In the genomic region with DNA sequence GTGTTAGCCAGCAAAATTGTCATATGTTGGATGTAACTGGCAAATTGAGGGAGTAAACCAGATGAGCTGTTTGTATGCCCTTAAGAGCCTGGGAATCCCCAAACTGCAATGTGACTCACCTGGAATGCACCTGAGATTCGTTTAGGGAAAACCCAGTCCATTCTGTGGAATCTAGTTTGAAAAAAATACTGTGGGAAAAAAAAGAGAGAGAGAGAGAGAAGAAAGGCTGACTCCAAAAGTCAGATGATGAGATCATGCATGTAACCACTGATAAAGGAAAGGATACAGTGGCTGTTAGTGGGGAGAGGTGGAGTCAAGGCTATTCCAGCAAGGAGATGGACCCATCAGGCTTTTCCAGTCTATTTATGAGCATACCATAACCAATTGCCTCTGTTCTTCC, we compare ENCODE assay signal across 13 cellular contexts. TPM values are rescaled to one million over a fixed set of nuclear protein-coding genes. Genes with fewer than 3 reads are reported as not detected.
DNase-seq lines count a peak whose midpoint lies in the region; ATAC-seq and TF ChIP-seq lines count a peak whose summit lies in the region.
"Had no signal": no experiment of that assay in that cellular context is flagged by ENCODE, and none has a peak within 500 bp of the region (broad histone marks: within the 10 kb centered on the region; RNA-seq: fewer than 3 reads in every experiment).

No MANE protein-coding gene starts in this region.

- H3K9me3 Mint-ChIP-seq in activated naive CD4-positive, alpha-beta T cell treated with anti-CD3 and anti-CD28 coated beads, Interleukin-2, amount 50 U/mL, for 24 hours, result no peaks in the 10 kb centered on the region
- H3K9me3 Mint-ChIP-seq: CD4-positive, alpha-beta T cell; neural progenitor cell had no signal

- ATAC-seq in Panc1 (peak; percentile 80), HG03280 (IDR thresholded peaks at IDR 0.05; ENCODE audit: unreplicated experiment) (no peak)

- no peak overlapping the region for H2AFZ ChIP-seq in MM.1S (ENCODE audit: low read length)
- H2AFZ ChIP-seq: neural progenitor cell had no signal

- H3K4me3 ChIP-seq in Panc1 (ENCODE audit: low read depth in 2 of 2, low read length in 2 of 2) (no peak overlapping the region), epithelial cell of esophagus (ENCODE audit: low read length) (no peak overlapping the region), MM.1S (ENCODE audit: low read length) (no peak overlapping the region), sigmoid colon (no peak overlapping the region)
- H3K4me3 ChIP-seq: HAP-1, neural progenitor cell had no signal

- H3K27me3 ChIP-seq in Panc1 (ENCODE audit: control insufficient read depth, insufficient read depth, low read length) (no peaks in the 10 kb centered on the region), MM.1S (replicated peaks; ENCODE audit: insufficient read depth, low read length) (no peaks in the 10 kb centered on the region), sigmoid colon (no peaks in the 10 kb centered on the region)
- H3K27me3 ChIP-seq: neural progenitor cell had no signal

- H3K27ac ChIP-seq in Panc1 (ENCODE audit: low read length) (no peak overlapping the region; the same call in 1 of the 2 replicates), MM.1S (ENCODE audit: low read length) (no peak overlapping the region), sigmoid colon (no peak overlapping the region)
- H3K27ac ChIP-seq: HL-60, neural progenitor cell had no signal

- H3K36me3 ChIP-seq in Panc1 (ENCODE audit: control insufficient read depth, insufficient read depth, low read length) (no peaks in the 10 kb centered on the region), MM.1S (replicated peaks; ENCODE audit: insufficient read depth, low read length) (no peaks in the 10 kb centered on the region), sigmoid colon (no peaks in the 10 kb centered on the region)
- H3K36me3 ChIP-seq: HAP-1, neural progenitor cell had no signal

- H3K36me3 Mint-ChIP-seq in activated naive CD4-positive, alpha-beta T cell treated with anti-CD3 and anti-CD28 coated beads, Interleukin-2, amount 50 U/mL, for 24 hours, result no peaks in the 10 kb centered on the region
- H3K36me3 Mint-ChIP-seq: neural progenitor cell had no signal

- CTCF ChIA-PET in Panc1 (lab: Charles Lee), result no interaction called here

- no peak overlapping the region for H3K9ac ChIP-seq in MM.1S (ENCODE audit: low read length)
- H3K9ac ChIP-seq: neural progenitor cell had no signal

- H3K4me1 ChIP-seq in Panc1 (ENCODE audit: control insufficient read depth, insufficient read depth, low read length), result peaks cover 18% of the 10 kb centered on the region
- H3K4me1 ChIP-seq in MM.1S (ENCODE audit: low read length), result peaks cover 10% of the 10 kb centered on the region; the same call in 1 of the 2 replicates
- H3K4me1 ChIP-seq in sigmoid colon, result no peaks in the 10 kb centered on the region
- H3K4me1 ChIP-seq: neural progenitor cell had no signal

- no peak for TF ChIP-seq POLR2A in sigmoid colon (IDR thresholded peaks at IDR 0.05)

- H3K79me2 ChIP-seq in MM.1S (ENCODE audit: low read length), result no peaks in the 10 kb centered on the region

- peaks cover 36% of the 10 kb centered on the region for H3K4me1 Mint-ChIP-seq in activated naive CD4-positive, alpha-beta T cell treated with anti-CD3 and anti-CD28 coated beads, Interleukin-2, amount 50 U/mL, for 24 hours

- H4K20me1 ChIP-seq in MM.1S (ENCODE audit: insufficient read depth, low read length), result no peaks in the 10 kb centered on the region

- TF ChIP-seq CTCF in Panc1 (IDR thresholded peaks at IDR 0.05), result no peak
- no peak for TF ChIP-seq CTCF in epithelial cell of esophagus (IDR thresholded peaks at IDR 0.05; ENCODE audit: insufficient read depth, low read depth, low read length, missing control alignments)
- no peak for TF ChIP-seq CTCF in MM.1S (IDR thresholded peaks at IDR 0.05; ENCODE audit: low read length)
- TF ChIP-seq CTCF in sigmoid colon (IDR thresholded peaks at IDR 0.05), result no peak

- H3K27me3 Mint-ChIP-seq in activated naive CD4-positive, alpha-beta T cell treated with anti-CD3 and anti-CD28 coated beads, Interleukin-2, amount 50 U/mL, for 24 hours, result no peaks in the 10 kb centered on the region
- H3K27me3 Mint-ChIP-seq: CD4-positive, alpha-beta T cell had no signal

- intact Hi-C loops in Panc1 (cut with micrococcal nuclease; ENCODE audit: unreplicated experiment) (no loop called here), sigmoid colon (cut with DNase I) (no loop called here)

- BruUV-seq in Panc1 (replicated peaks; lab: Mats Ljungman, UMichigan), result no TSS peak

- H3K4me3 Mint-ChIP-seq in activated naive CD4-positive, alpha-beta T cell treated with anti-CD3 and anti-CD28 coated beads, Interleukin-2, amount 50 U/mL, for 24 hours, result peak overlapping the region; percentile 51
- H3K4me3 Mint-ChIP-seq: CD4-positive, alpha-beta T cell; neural progenitor cell had no signal

- in situ Hi-C loops in Panc1 (cut with HindIII; ENCODE audit: low pct_unique_long_range_greater_than_20kb, low sequenced_read_pairs) (no loop called here), G401 (cut with HindIII; ENCODE audit: low sequenced_read_pairs) (no loop called here)

- POLR2A ChIA-PET in Panc1 (lab: Charles Lee), result no interaction called here

- H3K9me3 ChIP-seq in Panc1 (ENCODE audit: control insufficient read depth, insufficient read depth, low read depth, low read length), result no peaks in the 10 kb centered on the region
- no peaks in the 10 kb centered on the region for H3K9me3 ChIP-seq in MM.1S (replicated peaks; ENCODE audit: insufficient read depth, low read length)
- H3K9me3 ChIP-seq in sigmoid colon, result no peaks in the 10 kb centered on the region
- H3K9me3 ChIP-seq: HAP-1 had no signal

- no peak overlapping the region for H3K4me2 ChIP-seq in MM.1S (ENCODE audit: low read depth, low read length)
- H3K4me2 ChIP-seq: neural progenitor cell had no signal

- whole genome bisulfite sequencing in sigmoid colon, 2 donors, result 25 to 50% methylated on average over 1 of the region's 1 CpG

- no peak for DNase-seq in activated naive CD4-positive, alpha-beta T cell treated with anti-CD3 and anti-CD28 coated beads, Interleukin-2, amount 50 U/mL, for 16 hours
- DNase-seq in Panc1 (ENCODE audit: low read depth, low spot score) (no peak), epithelial cell of esophagus (ENCODE audit: low read depth) (peak; percentile 92), MM.1S (no peak), G401 (ENCODE audit: low spot score) (no peak), sigmoid colon (no peak)
- DNase-seq: CD4-positive, alpha-beta T cell; effector CD4-positive, alpha-beta T cell had no signal

- H3K9me2 ChIP-seq in MM.1S (replicated peaks; ENCODE audit: insufficient read depth, low read length), result no peaks in the 10 kb centered on the region

- no peak for TF ChIP-seq EP300 in sigmoid colon (IDR thresholded peaks at IDR 0.05)

- H3K27ac Mint-ChIP-seq in activated naive CD4-positive, alpha-beta T cell treated with anti-CD3 and anti-CD28 coated beads, Interleukin-2, amount 50 U/mL, for 24 hours, result no peak overlapping the region
- H3K27ac Mint-ChIP-seq: CD4-positive, alpha-beta T cell; neural progenitor cell had no signal

- no peaks in the 10 kb centered on the region for H3F3A ChIP-seq in MM.1S (ENCODE audit: insufficient read depth, low read length)

RNA-seq across cellular contexts. Expression of a gene that starts 48.5 kb away (rescaled TPM):
- total RNA-seq in Panc1 (2021; ENCODE audit: unreplicated experiment) (80.4 TPM), sigmoid colon (1 to 10 TPM; 1.8 to 8.8 (median 3.0) TPM)
- 29.3 TPM for polyA plus RNA-seq in Panc1 (2012; ENCODE audit: insufficient read length)
- 1.5 and 2.1 TPM in 2 replicates for total RNA-seq in G401 (2014; rRNA removed; shearing (Covaris generic))
- 1 to 10 TPM in 1 of 3 donors, under 1 TPM in 2; under 0.01 to 4.0 (median 0.23) TPM for polyA plus RNA-seq in sigmoid colon
